10 cellular contexts compared by ENCODE assay signal in the genomic region with DNA sequence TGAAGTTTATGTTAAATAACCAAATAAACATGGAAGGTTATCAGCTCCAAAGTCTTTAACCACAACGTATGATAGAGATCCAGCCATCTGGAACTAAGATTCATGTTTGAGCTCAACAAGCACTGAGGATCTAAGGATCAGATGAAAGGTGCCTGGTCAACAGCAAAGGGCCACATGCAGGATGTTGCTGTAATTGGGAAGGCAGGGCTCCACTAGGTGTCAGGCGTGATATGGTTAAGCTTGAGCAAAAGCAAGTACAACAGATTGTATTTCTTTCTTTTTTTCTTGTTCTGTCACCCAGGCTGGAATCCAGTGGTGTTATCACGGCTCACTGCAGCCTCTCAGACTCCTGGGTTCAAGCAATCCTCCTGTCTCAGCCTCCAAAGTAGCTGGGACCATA.
A peak's percentile ranks its signal among the peaks of the same experiment; 100 is the strongest.
DNase-seq lines count a peak whose midpoint lies in the region; ATAC-seq lines count a peak whose summit lies in the region.
"Had no signal": no experiment of that assay in that cellular context is flagged by ENCODE, and none has a peak within 500 bp of the region (broad histone marks: within the 10 kb centered on the region; RNA-seq: fewer than 3 reads in every experiment).

No MANE protein-coding gene starts in this region.

- no peak overlapping the region for H3K4me3 Mint-ChIP-seq in stimulated activated naive CD8-positive, alpha-beta T cell treated with anti-CD3 and anti-CD28 coated beads, Interleukin-15, amount 100 ng/mL, for 72 hours

- peaks cover 10% of the 10 kb centered on the region for H3K4me1 Mint-ChIP-seq in stimulated activated naive CD8-positive, alpha-beta T cell treated with anti-CD3 and anti-CD28 coated beads, Interleukin-15, amount 100 ng/mL, for 72 hours

- peak overlapping the region; percentile 42 to 65 for H3K27ac Mint-ChIP-seq in stimulated activated naive CD8-positive, alpha-beta T cell treated with anti-CD3 and anti-CD28 coated beads, Interleukin-15, amount 100 ng/mL, for 72 hours

- ATAC-seq in stimulated activated naive CD8-positive, alpha-beta T cell treated with anti-CD3 and anti-CD28 coated beads, Interleukin-15, amount 100 ng/mL, for 72 hours = no peak
- ATAC-seq in stimulated activated naive CD8-positive, alpha-beta T cell treated with anti-CD3 and anti-CD28 coated beads, Interleukin-15, Interleukin-2, amounts not matched to agents 100 U/mL and 50 U/mL, for 24 hours = no peak
- no peak for ATAC-seq in HG03439 (IDR thresholded peaks at IDR 0.05; ENCODE audit: unreplicated experiment)
- ATAC-seq: left ventricle myocardium superior had no signal

- no peaks in the 10 kb centered on the region for H3K27me3 Mint-ChIP-seq in stimulated activated naive CD8-positive, alpha-beta T cell treated with anti-CD3 and anti-CD28 coated beads, Interleukin-15, amount 100 ng/mL, for 72 hours

- no peaks in the 10 kb centered on the region for H3K9me3 Mint-ChIP-seq in stimulated activated naive CD8-positive, alpha-beta T cell treated with anti-CD3 and anti-CD28 coated beads, Interleukin-15, amount 100 ng/mL, for 72 hours

- no peak for DNase-seq in stimulated activated naive CD8-positive, alpha-beta T cell treated with anti-CD3 and anti-CD28 coated beads, Interleukin-15, amount 100 ng/mL, for 72 hours
- DNase-seq in stimulated activated naive CD8-positive, alpha-beta T cell treated with anti-CD3 and anti-CD28 coated beads, Interleukin-15, Interleukin-2, amounts not matched to agents 100 U/mL and 50 U/mL, for 24 hours = no peak
- DNase-seq in OCI-M1 (lab: John Stamatoyannopoulos, UW) (peak; percentile 32), fibroblast of the conjunctiva (ENCODE audit: low read depth) (peak; percentile 34), NCI-H82 (lab: John Stamatoyannopoulos, UW) (no peak), activated gamma-delta T cell treated with Interleukin-2 at 50 U/mL for 16 hours (no peak), NCI-H1694 (lab: John Stamatoyannopoulos, UW) (no peak)
- DNase-seq: left ventricle myocardium superior, NCI-H226 had no signal

Comparison
In these comparisons a context has a peak if more than half of its experiments do, and no peak if none do; other contexts are left out.
1. DNase-seq: peak in OCI-M1 (single experiment) and fibroblast of the conjunctiva (single experiment); none in stimulated activated naive CD8-positive, alpha-beta T cell treated with anti-CD3 and anti-CD28 coated beads, Interleukin-15, amount 100 ng/mL, for 72 hours (0 of 2), stimulated activated naive CD8-positive, alpha-beta T cell treated with anti-CD3 and anti-CD28 coated beads, Interleukin-15, Interleukin-2, amounts not matched to agents 100 U/mL and 50 U/mL, for 24 hours (single experiment), NCI-H82 (single experiment), activated gamma-delta T cell treated with Interleukin-2 at 50 U/mL for 16 hours (single experiment) and NCI-H1694 (single experiment).